23 cellular contexts compared by ENCODE assay signal in the genomic region with DNA sequence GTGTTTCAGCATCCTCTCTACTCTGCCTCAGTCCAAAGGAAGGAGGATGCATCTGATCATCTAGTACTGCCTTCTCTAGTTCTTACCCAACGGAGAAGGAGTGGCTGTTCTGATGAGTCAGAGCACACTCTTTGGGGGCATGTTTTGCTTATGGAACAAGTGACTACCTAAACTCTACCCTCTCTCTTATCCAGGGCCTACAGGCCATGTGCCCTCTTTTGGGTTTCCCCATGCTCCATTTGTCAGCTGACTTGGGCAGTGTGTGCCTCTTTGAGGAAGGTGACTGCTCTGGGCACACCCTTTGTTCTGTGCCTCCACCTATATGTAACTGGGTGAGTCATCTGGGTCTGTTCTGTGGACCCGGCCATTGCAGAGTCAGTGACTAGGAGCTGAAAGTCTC.
A peak's percentile ranks its signal among the peaks of the same experiment; 100 is the strongest.
DNase-seq lines count a peak whose midpoint lies in the region; ATAC-seq, FAIRE-seq and TF ChIP-seq lines count a peak whose summit lies in the region.
"Had no signal": no experiment of that assay in that cellular context is flagged by ENCODE, and none has a peak within 500 bp of the region (broad histone marks: within the 10 kb centered on the region; RNA-seq: fewer than 3 reads in every experiment).

No MANE protein-coding gene starts in this region.

- no peak overlapping the region for H2AFZ ChIP-seq in mammary epithelial cell (ENCODE audit: low read depth, low read length)
- H2AFZ ChIP-seq in keratinocyte (ENCODE audit: control insufficient read depth, low read length): peak overlapping the region; percentile 13
- H2AFZ ChIP-seq: PC-9 had no signal

- H3K4me2 ChIP-seq in mammary epithelial cell (ENCODE audit: insufficient read depth, low read depth, low read length) (no peak overlapping the region), keratinocyte (ENCODE audit: control insufficient read depth, extremely low read depth, insufficient read depth, low read depth, low read length) (no peak overlapping the region)
- H3K4me2 ChIP-seq: PC-9 had no signal

- H4K20me1 ChIP-seq in mammary epithelial cell (ENCODE audit: insufficient read depth, low read length): no peaks in the 10 kb centered on the region
- H4K20me1 ChIP-seq in keratinocyte (ENCODE audit: control insufficient read depth, extremely low read depth, insufficient read depth, low read length): no peaks in the 10 kb centered on the region

- intact Hi-C loops in mammary epithelial cell (cut with micrococcal nuclease): no loop called here

- H3K4me3 Mint-ChIP-seq in mesothelial cell of epicardium: no peak overlapping the region
- H3K4me3 Mint-ChIP-seq: activated naive CD8-positive, alpha-beta T cell treated with anti-CD3 and anti-CD28 coated beads, Interleukin-2, amount 10 ng/mL, durations not matched to agents 7 days and 5 days; nephron progenitor cell had no signal

- H3K9me1 ChIP-seq in keratinocyte (ENCODE audit: control insufficient read depth, extremely low read depth, insufficient read depth, low read length): no peaks in the 10 kb centered on the region

- no peak for FAIRE-seq in keratinocyte (lab: Jason Lieb, UNC)
- FAIRE-seq: HepG2, islet of Langerhans, TTC549 had no signal

- ATAC-seq in GM21528 (IDR thresholded peaks at IDR 0.05; ENCODE audit: low FRiP score, unreplicated experiment) (no peak), GM19397 (IDR thresholded peaks at IDR 0.05; ENCODE audit: unreplicated experiment) (no peak)
- ATAC-seq: HepG2, SK-N-SH treated with all-trans-retinoic acid at 6 μM for 48 hours had no signal

- H3K27ac Mint-ChIP-seq in mesothelial cell of epicardium: no peak overlapping the region
- H3K27ac Mint-ChIP-seq: activated naive CD8-positive, alpha-beta T cell treated with anti-CD3 and anti-CD28 coated beads, Interleukin-2, amount 10 ng/mL, durations not matched to agents 7 days and 5 days; nephron progenitor cell had no signal

- H3K9me3 Mint-ChIP-seq in mesothelial cell of epicardium: peaks cover 13% of the 10 kb centered on the region

- H3K27me3 ChIP-seq in AG04450 (ENCODE audit: control insufficient read depth, insufficient read depth, low read length): no peaks in the 10 kb centered on the region
- H3K27me3 ChIP-seq in mammary epithelial cell (ENCODE audit: insufficient read depth, low read length): no peaks in the 10 kb centered on the region
- H3K27me3 ChIP-seq in keratinocyte (ENCODE audit: control insufficient read depth, extremely low read depth, insufficient read depth, low read length): no peaks in the 10 kb centered on the region

- H3K9me3 ChIP-seq in AG04450 (ENCODE audit: control insufficient read depth, insufficient read depth, low read length) (peaks cover 2% of the 10 kb centered on the region; the same call in 1 of the 2 replicates), mammary epithelial cell (replicated peaks; ENCODE audit: insufficient read depth, low read length) (peaks cover 7% of the 10 kb centered on the region), keratinocyte (ENCODE audit: control insufficient read depth, low read depth, low read length) (no peaks in the 10 kb centered on the region)

- no peaks in the 10 kb centered on the region for H3K4me1 Mint-ChIP-seq in mesothelial cell of epicardium
- H3K4me1 Mint-ChIP-seq: activated naive CD8-positive, alpha-beta T cell treated with anti-CD3 and anti-CD28 coated beads, Interleukin-2, amount 10 ng/mL, durations not matched to agents 7 days and 5 days had no signal

- H3K4me1 ChIP-seq in mammary epithelial cell (ENCODE audit: insufficient read depth, low read length) (no peaks in the 10 kb centered on the region), keratinocyte (ENCODE audit: control insufficient read depth, extremely low read depth, insufficient read depth, low read length) (no peaks in the 10 kb centered on the region)

- DNase-seq in AG04450 (ENCODE audit: low read depth, low spot score) (no peak), LHCN-M2 (ENCODE audit: low read depth) (peak; percentile 41), mammary epithelial cell (peak; percentile 29), keratinocyte (ENCODE audit: low read depth, low spot score) (peak; percentile 1), cerebellar cortex (ENCODE audit: low spot score) (no peak), mesothelial cell of epicardium (ENCODE audit: low spot score in 2 of 2, unreplicated experiment in 2 of 2) (no peak)
- DNase-seq: activated CD4-positive, alpha-beta T cell treated with anti-CD3 and anti-CD28 coated beads, Interleukin-2, amount 50 U/mL, for 48 hours; activated naive CD8-positive, alpha-beta T cell treated with anti-CD3 and anti-CD28 coated beads, Interleukin-2, amount 10 ng/mL, durations not matched to agents 7 days and 5 days; activated T-cell treated with anti-CD3 and anti-CD28 coated beads, Interleukin-2, amount 50 U/mL, for 48 hours; COR-L47; head of caudate nucleus; mesendoderm; MV-4-11; NCI-H526 treated with DMSO at 0.1 percent for 48 hours; nephron progenitor cell; PC-9; retina had no signal

- POLR2A ChIA-PET in AG04450 (lab: Yijun Ruan, JAX): no interaction called here

- 62% methylated on average over 2 of the region's 2 CpGs for WGBS in mammary epithelial cell (ENCODE audit: low coverage, missing lambda C conversion rate)

- peaks cover 2% of the 10 kb centered on the region for H3K36me3 Mint-ChIP-seq in mesothelial cell of epicardium
- H3K36me3 Mint-ChIP-seq: activated naive CD8-positive, alpha-beta T cell treated with anti-CD3 and anti-CD28 coated beads, Interleukin-2, amount 10 ng/mL, durations not matched to agents 7 days and 5 days had no signal

- in situ Hi-C loops in mammary epithelial cell (cut with MboI; ENCODE audit: low sequenced_read_pairs in 2 of 2): no loop called here

- H3K4me3 ChIP-seq in AG04450 (ENCODE audit: low read depth, low read length): no peak overlapping the region
- H3K4me3 ChIP-seq in mammary epithelial cell (replicated peaks in 1 of 3; ENCODE audit: insufficient read depth in 1 of 3, low read depth in 2 of 3, low read length in 3 of 3): no peak overlapping the region
- no peak overlapping the region for H3K4me3 ChIP-seq in keratinocyte (ENCODE audit: control insufficient read depth in 2 of 3, extremely low read depth in 1 of 3, insufficient read depth in 2 of 3, low read depth in 1 of 3, low read length in 3 of 3)
- H3K4me3 ChIP-seq: PC-9 had no signal

- dilution Hi-C loops in mammary epithelial cell (cut with HindIII; ENCODE audit: low sequenced_read_pairs) (no loop called here), keratinocyte (cut with MboI; ENCODE audit: extremely low pct_ligation_motif_present, low sequenced_read_pairs) (no loop called here)

- CTCF ChIA-PET in AG04450 (lab: Charles Lee): no interaction called here
- CTCF ChIA-PET in mammary epithelial cell (lab: Charles Lee; ENCODE audit: low non-redundant PET): no interaction called here

- H3K9ac ChIP-seq in mammary epithelial cell (ENCODE audit: insufficient read depth, low read length): no peak overlapping the region
- no peak overlapping the region for H3K9ac ChIP-seq in keratinocyte (ENCODE audit: control insufficient read depth, extremely low read depth, insufficient read depth, low read length)

- H3K27ac ChIP-seq in AG04450 (ENCODE audit: low read depth, low read length): peak overlapping the region; percentile 34
- H3K27ac ChIP-seq in mammary epithelial cell (ENCODE audit: insufficient read depth, low read depth, low read length): no peak overlapping the region
- no peak overlapping the region for H3K27ac ChIP-seq in keratinocyte (ENCODE audit: control insufficient read depth, insufficient read depth, low read length)
- H3K27ac ChIP-seq: PC-9 had no signal

- no peak for TF ChIP-seq CTCF in AG04450 (IDR thresholded peaks at IDR 0.05; ENCODE audit: low read depth, low read length)
- TF ChIP-seq CTCF in mammary epithelial cell (conservative IDR thresholded peaks at IDR 0.05 in 1 of 2, IDR thresholded peaks at IDR 0.05 in 1 of 2; ENCODE audit: extremely low read depth in 1 of 2, insufficient read depth in 1 of 2, low read depth in 1 of 2, low read length in 2 of 2): no peak
- no peak for TF ChIP-seq CTCF in keratinocyte (optimal IDR thresholded peaks at IDR 0.05 in 1 of 3, IDR thresholded peaks at IDR 0.05 in 1 of 3, conservative IDR thresholded peaks at IDR 0.05 in 1 of 3; ENCODE audit: extremely low read depth in 1 of 3, insufficient read depth in 2 of 3, low read length in 3 of 3)
- TF ChIP-seq CTCF in mesothelial cell of epicardium (IDR thresholded peaks at IDR 0.05; ENCODE audit: unreplicated experiment): no peak

- no peaks in the 10 kb centered on the region for H3K27me3 Mint-ChIP-seq in mesothelial cell of epicardium (ENCODE audit: low read depth)

- H3K79me2 ChIP-seq in mammary epithelial cell (ENCODE audit: insufficient read depth, low read length): no peaks in the 10 kb centered on the region
- H3K79me2 ChIP-seq in keratinocyte (ENCODE audit: control insufficient read depth, insufficient read depth, low read length): no peaks in the 10 kb centered on the region

- no TSS peak for BruUV-seq in mammary epithelial cell (replicated peaks; lab: Mats Ljungman, UMichigan)

- H3K36me3 ChIP-seq in mammary epithelial cell (ENCODE audit: insufficient read depth, low read length): no peaks in the 10 kb centered on the region
- H3K36me3 ChIP-seq in keratinocyte (ENCODE audit: control insufficient read depth in 2 of 2, extremely low read depth in 1 of 2, insufficient read depth in 2 of 2, low read length in 2 of 2): no peaks in the 10 kb centered on the region

Comparison
In these comparisons a context has a peak if more than half of its experiments do, and no peak if none do; other contexts are left out.
1. DNase-seq: peak in LHCN-M2 (single experiment), mammary epithelial cell (single experiment) and keratinocyte (single experiment); none in AG04450 (single experiment), cerebellar cortex (single experiment) and mesothelial cell of epicardium (0 of 2).